ENCODE assay signal across 9 cellular contexts in genomic region chr3:26078539-26078938, GRCh38.
"Had no signal": no experiment of that assay in that cellular context is flagged by ENCODE, and none has a peak within 500 bp of the region (broad histone marks: within the 10 kb centered on the region; RNA-seq: fewer than 3 reads in every experiment).

No MANE protein-coding gene starts in this region.

- H3K9me3 ChIP-seq: HAP-1 had no signal

- H2AFZ ChIP-seq: GM23248, GM23338 had no signal

- H3K4me1 ChIP-seq: HAP-1 had no signal

- DNase-seq: GM23248, GOT3, H7, H9, HCEC 1CT, HFFc6 had no signal

- H3K9ac ChIP-seq: GM23248 had no signal

- H3K4me2 ChIP-seq: GM23338 had no signal

- H3K27ac ChIP-seq: GM23248 had no signal

- H3K36me3 ChIP-seq: HAP-1 had no signal

- ATAC-seq: GM23338, HCT116 had no signal

- H3K4me3 ChIP-seq: GM23248, GM23338, HAP-1 had no signal
